9 cellular contexts compared by ENCODE assay signal in the genomic region with DNA sequence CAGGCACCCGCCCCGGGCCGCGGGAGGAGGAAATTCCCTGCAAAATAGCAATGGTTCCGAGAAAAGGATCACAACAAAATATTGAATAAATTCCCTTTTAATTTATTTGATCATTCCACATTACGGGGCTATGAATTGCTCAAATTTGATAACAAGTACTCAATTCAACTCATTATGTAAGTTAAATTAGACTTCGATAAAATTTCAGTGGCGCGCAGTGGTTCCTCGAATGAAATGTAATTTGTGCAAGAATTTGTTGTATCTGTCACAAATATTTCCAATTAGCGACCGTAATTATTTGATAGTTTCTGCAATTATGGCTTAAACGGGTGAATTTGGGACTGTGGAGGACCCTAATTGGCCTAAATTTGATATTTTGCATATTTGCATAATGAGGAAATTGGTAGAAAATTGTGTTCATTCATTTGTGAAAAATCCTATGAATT.
DNase-seq lines count a peak whose midpoint lies in the region; ATAC-seq, FAIRE-seq and TF ChIP-seq lines count a peak whose summit lies in the region.
"Had no signal": no experiment of that assay in that cellular context is flagged by ENCODE, and none has a peak within 500 bp of the region (broad histone marks: within the 10 kb centered on the region; RNA-seq: fewer than 3 reads in every experiment).

No MANE protein-coding gene starts in this region.

- H3K27me3 ChIP-seq in AG04450 (ENCODE audit: control insufficient read depth, insufficient read depth, low read length) (no peaks in the 10 kb centered on the region), HUES6 (ENCODE audit: control insufficient read depth, insufficient read depth, low read length) (peaks cover 95% of the 10 kb centered on the region), duodenal mucosa (ENCODE audit: control insufficient read depth in 1 of 2, insufficient read depth in 2 of 2, low read length in 2 of 2) (peaks cover 25 to 58% of the 10 kb centered on the region in 2 donors)

- peaks cover 0 to 95% (median 18%) of the 10 kb centered on the region in 5 donors for H3K27me3 Mint-ChIP-seq in naive thymus-derived CD8-positive, alpha-beta T cell

- H3K27ac Mint-ChIP-seq in naive thymus-derived CD8-positive, alpha-beta T cell = peak overlapping the region in 5 of 10 donors; percentile 23 to 91 (median 30)

- TF ChIP-seq CTCF in AG04450 (IDR thresholded peaks at IDR 0.05; ENCODE audit: low read depth, low read length) = no peak

- H3K9me3 ChIP-seq in AG04450 (ENCODE audit: control insufficient read depth, insufficient read depth, low read length) = peaks cover 4% of the 10 kb centered on the region; the same call in 1 of the 2 replicates
- no peaks in the 10 kb centered on the region for H3K9me3 ChIP-seq in HUES6 (ENCODE audit: control insufficient read depth, insufficient read depth, low read depth, low read length)
- H3K9me3 ChIP-seq in duodenal mucosa (ENCODE audit: control insufficient read depth in 1 of 2, low read length in 2 of 2) = no peaks in the 10 kb centered on the region

- FAIRE-seq in HTR-8/SVneo (lab: Jason Lieb, UNC) = no peak
- FAIRE-seq: K562 had no signal

- no peak for DNase-seq in AG04450 (ENCODE audit: low read depth, low spot score)
- DNase-seq in naive thymus-derived CD8-positive, alpha-beta T cell = peak in 1 of 10 donors; percentile 13
- DNase-seq in NCI-H446 treated with DMSO at 0.1 percent for 48 hours (lab: John Stamatoyannopoulos, UW) = no peak
- no peak for DNase-seq in HTR-8/SVneo (ENCODE audit: insufficient read length, low spot score)
- DNase-seq in hippocampal formation (lab: John Stamatoyannopoulos, UW) = no peak

- ATAC-seq in naive thymus-derived CD8-positive, alpha-beta T cell = peak in 1 of 2 donors; percentile 10
- no peak for ATAC-seq in GM18861 (IDR thresholded peaks at IDR 0.05; ENCODE audit: unreplicated experiment)
- ATAC-seq: K562 had no signal

- no peaks in the 10 kb centered on the region for H3K9me3 Mint-ChIP-seq in naive thymus-derived CD8-positive, alpha-beta T cell

- H3K4me1 Mint-ChIP-seq in naive thymus-derived CD8-positive, alpha-beta T cell = peaks cover 10 to 29% (median 23%) of the 10 kb centered on the region in 4 donors

- H3K4me1 ChIP-seq in HUES6 (ENCODE audit: control insufficient read depth, insufficient read depth, low read length) = peaks cover 25% of the 10 kb centered on the region
- H3K4me1 ChIP-seq in duodenal mucosa (ENCODE audit: control insufficient read depth in 1 of 2, insufficient read depth in 2 of 2, low read length in 2 of 2) = peaks cover 7 to 13% of the 10 kb centered on the region in 2 donors

- H3K36me3 ChIP-seq in HUES6 (ENCODE audit: control insufficient read depth, insufficient read depth, low read length) (no peaks in the 10 kb centered on the region), duodenal mucosa (ENCODE audit: control insufficient read depth in 1 of 2, insufficient read depth in 2 of 2, low read length in 2 of 2) (no peaks in the 10 kb centered on the region)

- H3K9ac ChIP-seq in HUES6 (ENCODE audit: low read length) = no peak overlapping the region
- H3K9ac ChIP-seq in duodenal mucosa (ENCODE audit: low read depth in 1 of 2, low read length in 2 of 2) = no peak overlapping the region

- CTCF ChIA-PET in AG04450 (lab: Charles Lee) = interaction anchor here (0.6 to 1.0 kb wide), 5 partner anchors 13 to 413 kb away, joined by 3 to 5 read pairs (median 3); no protein-coding TSS in a partner anchor

- POLR2A ChIA-PET in AG04450 (lab: Yijun Ruan, JAX) = no interaction called here
- POLR2A ChIA-PET in naive thymus-derived CD8-positive, alpha-beta T cell (lab: Charles Lee) = no interaction called here

- peak overlapping the region; percentile 61 for H3K4me3 ChIP-seq in AG04450 (ENCODE audit: low read depth, low read length)
- H3K4me3 ChIP-seq in HUES6 (ENCODE audit: low read depth, low read length) = peak overlapping the region; percentile 62
- peak overlapping the region; percentile 71 for H3K4me3 ChIP-seq in duodenal mucosa (ENCODE audit: low read depth in 1 of 2, low read length in 2 of 2)
- H3K4me3 ChIP-seq: K562 had no signal

- peak overlapping the region; percentile 79 to 91 (median 87) for H3K4me3 Mint-ChIP-seq in naive thymus-derived CD8-positive, alpha-beta T cell

- no peaks in the 10 kb centered on the region for H3K36me3 Mint-ChIP-seq in naive thymus-derived CD8-positive, alpha-beta T cell

- no peak overlapping the region for H3K27ac ChIP-seq in AG04450 (ENCODE audit: low read depth, low read length)
- no peak overlapping the region for H3K27ac ChIP-seq in HUES6 (ENCODE audit: low read depth, low read length)
- H3K27ac ChIP-seq in duodenal mucosa (ENCODE audit: low read depth, low read length) = no peak overlapping the region
